Comparison of ENCODE assay signal across 15 cellular contexts in the genomic region with DNA sequence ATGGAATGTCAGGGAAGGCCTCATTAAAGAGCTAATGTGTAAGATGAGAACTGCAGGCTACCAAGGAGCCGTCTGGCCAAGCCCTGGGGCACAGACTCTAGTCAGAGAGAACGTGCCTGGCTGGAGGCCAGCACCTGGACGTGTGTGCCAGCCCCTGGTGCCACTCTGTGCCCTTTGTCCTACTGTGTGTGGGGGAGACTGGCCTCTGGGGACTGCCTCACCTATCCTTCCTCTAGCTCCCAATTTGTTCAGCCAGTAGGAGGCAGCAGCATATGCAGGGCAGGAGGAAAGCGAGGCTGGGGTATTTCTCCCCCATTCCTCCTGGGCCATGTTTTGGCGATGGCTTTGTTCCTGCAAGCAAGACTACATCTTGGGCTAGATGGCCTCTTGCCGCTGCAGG. TPM values are rescaled to one million over a fixed set of nuclear protein-coding genes. Genes with fewer than 3 reads are reported as not detected.
A peak's percentile ranks its signal among the peaks of the same experiment; 100 is the strongest.
DNase-seq lines count a peak whose midpoint lies in the region; ATAC-seq and TF ChIP-seq lines count a peak whose summit lies in the region.
"Had no signal": no experiment of that assay in that cellular context is flagged by ENCODE, and none has a peak within 500 bp of the region (broad histone marks: within the 10 kb centered on the region; RNA-seq: fewer than 3 reads in every experiment).

No MANE protein-coding gene starts in this region.

- no peak overlapping the region for H4K91ac ChIP-seq in H9 (ENCODE audit: insufficient read length, low read depth, low read length)

- no peak overlapping the region for H4K8ac ChIP-seq in H9 (replicated peaks; ENCODE audit: insufficient read length, low read depth, low read length)

- no peak overlapping the region for H2BK15ac ChIP-seq in H9 (ENCODE audit: low read depth, low read length)

- no peak overlapping the region for H3K4ac ChIP-seq in H9 (ENCODE audit: low read depth, low read length)

- CTCF ChIA-PET in AG04450 (lab: Charles Lee), result interaction anchor here (0.6 to 1.9 kb wide), 4 partner anchors 164 to 226 kb away, joined by 4 to 8 read pairs (median 7); partner anchors contain the start of gene GPRC5B

- no peak overlapping the region for H2BK20ac ChIP-seq in H9 (ENCODE audit: low read depth, low read length, poor library complexity, severe bottlenecking)

- TF ChIP-seq CTCF in AG04450 (IDR thresholded peaks at IDR 0.05; ENCODE audit: low read depth, low read length), result peak; percentile 18; the same call in 1 of the 2 replicates
- peak; percentile 56 for TF ChIP-seq CTCF in H9 (conservative IDR thresholded peaks at IDR 0.05)
- peak; percentile 27 for TF ChIP-seq CTCF in OCI-LY3 (IDR thresholded peaks at IDR 0.05; ENCODE audit: low read depth, low read length)
- peak; percentile 32 for TF ChIP-seq CTCF in foreskin keratinocyte (conservative IDR thresholded peaks at IDR 0.05)
- TF ChIP-seq CTCF in hepatocyte (IDR thresholded peaks at IDR 0.05; ENCODE audit: poor library complexity), result no peak

- no peaks in the 10 kb centered on the region for H3K79me1 ChIP-seq in H9 (ENCODE audit: insufficient read depth, low read depth, low read length, poor library complexity, severe bottlenecking)

- H3K79me2 ChIP-seq in H9 (ENCODE audit: insufficient read depth, low read length) (no peaks in the 10 kb centered on the region), OCI-LY3 (ENCODE audit: low read length) (no peaks in the 10 kb centered on the region), hepatocyte (no peaks in the 10 kb centered on the region)

- H3T11ph ChIP-seq in H9 (ENCODE audit: low read length), result no peak overlapping the region

- no peaks in the 10 kb centered on the region for H3K9me2 ChIP-seq in hepatocyte (replicated peaks; ENCODE audit: insufficient read depth)

- H3K4me3 Mint-ChIP-seq in H9 (no peak overlapping the region), T-helper 17 cell (no peak overlapping the region)
- H3K4me3 Mint-ChIP-seq: activated CD8-positive, alpha-beta memory T cell treated with anti-CD3 and anti-CD28 coated beads, Interleukin-2, amount 10 ng/mL, durations not matched to agents 7 days and 5 days; activated naive CD4-positive, alpha-beta T cell treated with anti-CD3 and anti-CD28 coated beads, Interleukin-2, amount 10 ng/mL, durations not matched to agents 7 days and 5 days had no signal

- DNase-seq in AG04450 (ENCODE audit: low read depth, low spot score) (no peak), H9 (no peak), foreskin keratinocyte (no peak), hepatocyte (ENCODE audit: low spot score) (no peak), T-helper 17 cell (no peak), midbrain (lab: John Stamatoyannopoulos, UW) (no peak), pons (ENCODE audit: low spot score) (no peak)
- DNase-seq: activated CD8-positive, alpha-beta memory T cell treated with anti-CD3 and anti-CD28 coated beads, Interleukin-2, amount 10 ng/mL, durations not matched to agents 7 days and 5 days; activated naive CD4-positive, alpha-beta T cell treated with anti-CD3 and anti-CD28 coated beads, Interleukin-2, amount 10 ng/mL, durations not matched to agents 7 days and 5 days; esophagus squamous epithelium; NCI-H226; SHP77 treated with DMSO at 0.1 percent for 48 hours; stimulated activated CD4-positive, alpha-beta T cell treated with anti-CD3 and anti-CD28 coated beads, Interleukin-4, amount 100 ng/mL, for 24 hours; stimulated activated naive CD4-positive, alpha-beta T cell had no signal

- no peaks in the 10 kb centered on the region for H3K27me3 ChIP-seq in AG04450 (ENCODE audit: control insufficient read depth, insufficient read depth, low read length)
- no peaks in the 10 kb centered on the region for H3K27me3 ChIP-seq in H9 (ENCODE audit: insufficient read depth, low read length)
- H3K27me3 ChIP-seq in OCI-LY3 (ENCODE audit: low read depth, low read length), result no peaks in the 10 kb centered on the region
- H3K27me3 ChIP-seq in foreskin keratinocyte, result no peaks in the 10 kb centered on the region
- no peaks in the 10 kb centered on the region for H3K27me3 ChIP-seq in hepatocyte
- H3K27me3 ChIP-seq: esophagus squamous epithelium had no signal

- no peak overlapping the region for H3K4me2 ChIP-seq in H9 (ENCODE audit: insufficient read depth, insufficient read length, low read length)
- H3K4me2 ChIP-seq in OCI-LY3 (ENCODE audit: low read length), result no peak overlapping the region
- no peak overlapping the region for H3K4me2 ChIP-seq in hepatocyte

- H3K4me1 Mint-ChIP-seq in H9, result no peaks in the 10 kb centered on the region; a peak in 1 of 4 replicates
- H3K4me1 Mint-ChIP-seq in T-helper 17 cell, result peaks cover 4% of the 10 kb centered on the region
- H3K4me1 Mint-ChIP-seq: activated CD8-positive, alpha-beta memory T cell treated with anti-CD3 and anti-CD28 coated beads, Interleukin-2, amount 10 ng/mL, durations not matched to agents 7 days and 5 days; activated naive CD4-positive, alpha-beta T cell treated with anti-CD3 and anti-CD28 coated beads, Interleukin-2, amount 10 ng/mL, durations not matched to agents 7 days and 5 days had no signal

- H3K23ac ChIP-seq in H9 (ENCODE audit: insufficient read length, low read depth, low read length), result no peak overlapping the region

- H4K20me1 ChIP-seq in H9 (ENCODE audit: control insufficient read depth, insufficient read depth, insufficient read length) (no peaks in the 10 kb centered on the region), OCI-LY3 (ENCODE audit: insufficient read depth, low read length) (no peaks in the 10 kb centered on the region), hepatocyte (ENCODE audit: insufficient read depth, poor library complexity, severe bottlenecking) (no peaks in the 10 kb centered on the region)

- H3K36me3 Mint-ChIP-seq in H9 (ENCODE audit: insufficient read depth in 1 of 3, low read depth in 3 of 3), result peaks cover 25 to 43% (median 34%) of the 10 kb centered on the region in 3 experiments
- peaks cover 2% of the 10 kb centered on the region for H3K36me3 Mint-ChIP-seq in T-helper 17 cell (ENCODE audit: low read depth)

- H2BK5ac ChIP-seq in H9 (ENCODE audit: insufficient read length, low read length), result no peak overlapping the region

- H3K9ac ChIP-seq in H9 (ENCODE audit: extremely low read depth, insufficient read length, low read length) (no peak overlapping the region), OCI-LY3 (ENCODE audit: low read length) (no peak overlapping the region)

- ATAC-seq in foreskin keratinocyte (peak; percentile 8), T-helper 17 cell (no peak)
- ATAC-seq: activated CD8-positive, alpha-beta memory T cell treated with anti-CD3 and anti-CD28 coated beads, Interleukin-2, amount 10 ng/mL, durations not matched to agents 7 days and 5 days had no signal

- WGBS in H9 (ENCODE audit: extremely low coverage, insufficient read length, low lambda C conversion rate), result no CpG with 5 or more reads among the region's 6 CpGs
- 73% methylated on average over 6 of the region's 6 CpGs for WGBS in hepatocyte (ENCODE audit: low lambda C conversion rate, missing lambda C conversion rate)

- H3K4me1 ChIP-seq in H9 (ENCODE audit: insufficient read depth, low read length) (no peaks in the 10 kb centered on the region), OCI-LY3 (ENCODE audit: low read length) (no peaks in the 10 kb centered on the region), foreskin keratinocyte (no peaks in the 10 kb centered on the region), hepatocyte (ENCODE audit: insufficient read depth) (no peaks in the 10 kb centered on the region)
- H3K4me1 ChIP-seq: esophagus squamous epithelium had no signal

- H3K27ac ChIP-seq in AG04450 (ENCODE audit: low read depth, low read length) (no peak overlapping the region), H9 (ENCODE audit: insufficient read length, low read depth, low read length) (no peak overlapping the region), OCI-LY3 (ENCODE audit: low read length) (no peak overlapping the region), foreskin keratinocyte (no peak overlapping the region), hepatocyte (no peak overlapping the region)
- H3K27ac ChIP-seq: esophagus squamous epithelium had no signal

- no peak overlapping the region for H2BK12ac ChIP-seq in H9 (ENCODE audit: insufficient read length, low read depth, low read length)

- no peak overlapping the region for H3K14ac ChIP-seq in H9 (ENCODE audit: insufficient read depth, low read length)

- no peak overlapping the region for H4K5ac ChIP-seq in H9 (ENCODE audit: insufficient read length, low read depth, low read length)

- no peak overlapping the region for H2AK5ac ChIP-seq in H9 (ENCODE audit: insufficient read length, low read length)

- no peak overlapping the region for H2BK120ac ChIP-seq in H9 (ENCODE audit: low read depth, low read length, poor library complexity, severe bottlenecking)

- H3K27ac Mint-ChIP-seq in H9 (peak overlapping the region in 1 of 3 experiments; percentile 73; a peak in 1 of 7 replicates), T-helper 17 cell (no peak overlapping the region)
- H3K27ac Mint-ChIP-seq: activated CD8-positive, alpha-beta memory T cell treated with anti-CD3 and anti-CD28 coated beads, Interleukin-2, amount 10 ng/mL, durations not matched to agents 7 days and 5 days had no signal

- POLR2A ChIA-PET in AG04450 (lab: Yijun Ruan, JAX), result interaction anchor here (0.6 kb wide), 1 partner anchor 19 kb away, joined by 4 read pairs; no protein-coding TSS in a partner anchor

- H3K9me3 ChIP-seq in AG04450 (ENCODE audit: control insufficient read depth, insufficient read depth, low read length) (0 out of 2 replicates have a peak, but pooled peaks cover 3% of the 10 kb centered on the region), H9 (ENCODE audit: control insufficient read depth, low read depth, low read length) (no peaks in the 10 kb centered on the region), OCI-LY3 (ENCODE audit: insufficient read depth, low read length) (no peaks in the 10 kb centered on the region), hepatocyte (ENCODE audit: low read depth) (no peaks in the 10 kb centered on the region), T-helper 17 cell (ENCODE audit: control insufficient read depth, low read length, poor library complexity, severe bottlenecking) (no peaks in the 10 kb centered on the region)
- H3K9me3 ChIP-seq: esophagus squamous epithelium had no signal

- H3K18ac ChIP-seq in H9 (ENCODE audit: insufficient read length, low read depth, low read length), result no peak overlapping the region

- H3K4me3 ChIP-seq in AG04450 (ENCODE audit: low read depth, low read length), result no peak overlapping the region
- no peak overlapping the region for H3K4me3 ChIP-seq in OCI-LY3 (ENCODE audit: low read length)
- H3K4me3 ChIP-seq in hepatocyte, result no peak overlapping the region
- H3K4me3 ChIP-seq: esophagus squamous epithelium had no signal

- no peaks in the 10 kb centered on the region for H3K27me3 Mint-ChIP-seq in H9 (ENCODE audit: low read depth)
- no peaks in the 10 kb centered on the region for H3K27me3 Mint-ChIP-seq in T-helper 17 cell
- H3K27me3 Mint-ChIP-seq: activated CD8-positive, alpha-beta memory T cell treated with anti-CD3 and anti-CD28 coated beads, Interleukin-2, amount 10 ng/mL, durations not matched to agents 7 days and 5 days; activated naive CD4-positive, alpha-beta T cell treated with anti-CD3 and anti-CD28 coated beads, Interleukin-2, amount 10 ng/mL, durations not matched to agents 7 days and 5 days had no signal

- H3K36me3 ChIP-seq in OCI-LY3 (replicated peaks; ENCODE audit: low read depth, low read length) (peaks cover 20% of the 10 kb centered on the region), hepatocyte (replicated peaks; ENCODE audit: insufficient read depth, low read depth) (peaks cover 2% of the 10 kb centered on the region)

- no peak overlapping the region for H3K56ac ChIP-seq in H9 (ENCODE audit: insufficient read length, low read depth, low read length)

- no peaks in the 10 kb centered on the region for H3K23me2 ChIP-seq in H9 (ENCODE audit: insufficient read length, low read depth, low read length, poor library complexity, severe bottlenecking)

- H2AFZ ChIP-seq in H9 (ENCODE audit: low read length) (no peak overlapping the region), OCI-LY3 (ENCODE audit: low read depth, low read length) (no peak overlapping the region), hepatocyte (no peak overlapping the region)

- H3K9me3 Mint-ChIP-seq in H9, result peaks cover 1 to 7% of the 10 kb centered on the region in 2 experiments; a peak in 3 of 5 replicates

RNA-seq across cellular contexts. Expression of gene KNOP1, which starts 37.1 kb away (rescaled TPM):
- polyA plus RNA-seq in AG04450 (2011; rRNA removed) (11.5 and 14.9 TPM in 2 replicates), foreskin keratinocyte (34.2 and 41.0 TPM in 2 replicates), hepatocyte (28.2 and 30.4 TPM in 2 replicates)
- polyA minus RNA-seq in AG04450 (2011; rRNA and poly(A)+ RNA removed), result 7.8 and 9.4 TPM in 2 replicates
- total RNA-seq in H9 (2021) (88.4 and 93.9 TPM in 2 replicates), foreskin keratinocyte (39.0 and 44.4 TPM in 2 replicates), hepatocyte (19.4 and 22.0 TPM in 2 replicates), T-helper 17 cell (1 to 10 TPM; 7.7 to 7.9 TPM)

RNA-seq across cellular contexts. Expression of gene IQCK, which starts 37.1 kb away (rescaled TPM):
- polyA plus RNA-seq in AG04450 (2011; rRNA removed), result 13.8 and 18.0 TPM in 2 replicates
- 4.6 and 12.1 TPM in 2 replicates for polyA minus RNA-seq in AG04450 (2011; rRNA and poly(A)+ RNA removed)
- 5.8 and 9.0 TPM in 2 replicates for total RNA-seq in H9 (2021)
- total RNA-seq in foreskin keratinocyte, result 8.8 and 8.9 TPM in 2 replicates
- 5.7 and 6.6 TPM in 2 replicates for polyA plus RNA-seq in foreskin keratinocyte
- 9.7 and 11.8 TPM in 2 replicates for total RNA-seq in hepatocyte
- polyA plus RNA-seq in hepatocyte, result 7.2 and 12.0 TPM in 2 replicates
- total RNA-seq in T-helper 17 cell, result 1 to 10 TPM; 2.2 to 3.7 TPM
